ENCODE assay signal across 8 cellular contexts in genomic region chr18:49471532-49471931, GRCh38.
"Had no signal": no experiment of that assay in that cellular context is flagged by ENCODE, and none has a peak within 500 bp of the region (broad histone marks: within the 10 kb centered on the region; RNA-seq: fewer than 3 reads in every experiment).

No MANE protein-coding gene starts in this region.

- FAIRE-seq: G401.6, GM12878, GM12891, GM12892, GM18507, GM19239 had no signal

- DNase-seq: GDM1, GF-D8 had no signal

- ATAC-seq: GM12878 had no signal

- H3K4me3 ChIP-seq: GM12878 had no signal
